ENCODE assay signal across 1 cellular context in genomic region chr16:70772493-70772892, GRCh38.
TF ChIP-seq lines count a peak whose summit lies in the region.

No MANE protein-coding gene starts in this region.

TF ChIP-seq in K562, 482 proteins besides CTCF, POLR2A, EP300 and RAD21 (continued from another document):
- peak; percentile 75 for TF ChIP-seq MEIS2 (IDR thresholded peaks at IDR 0.05; ENCODE audit: partially characterized antibody)
- no peak for TF ChIP-seq SMARCB1 (IDR thresholded peaks at IDR 0.05; ENCODE audit: insufficient read length, low read depth)
- TF ChIP-seq NKRF (IDR thresholded peaks at IDR 0.05; ENCODE audit: borderline replicate concordance): no peak
- no peak for TF ChIP-seq STAT5A (IDR thresholded peaks at IDR 0.05; ENCODE audit: borderline replicate concordance, low read length)
- no peak for TF ChIP-seq ZNF133 (CRISPR knock-in tag; IDR thresholded peaks at IDR 0.05)
- TF ChIP-seq ARID2 (IDR thresholded peaks at IDR 0.05): no peak
- TF ChIP-seq REST (CRISPR knock-in tag; IDR thresholded peaks at IDR 0.05; ENCODE audit: low read depth): no peak
- no peak for TF ChIP-seq EGR1 (conservative IDR thresholded peaks at IDR 0.05)
- TF ChIP-seq CREB3L1 (IDR thresholded peaks at IDR 0.05; ENCODE audit: borderline replicate concordance, low read depth): no peak
- no peak for TF ChIP-seq ZEB2 (IDR thresholded peaks at IDR 0.05)
- no peak for TF ChIP-seq ARID3B (CRISPR knock-in tag; IDR thresholded peaks at IDR 0.05; ENCODE audit: borderline replicate concordance)
- TF ChIP-seq PBX2 (CRISPR knock-in tag; IDR thresholded peaks at IDR 0.05; ENCODE audit: low read depth): no peak
- peak; percentile 78 for TF ChIP-seq PBX2 (tag; conservative IDR thresholded peaks at IDR 0.05; ENCODE audit: low read depth)
- no peak for TF ChIP-seq MTA1 (IDR thresholded peaks at IDR 0.05; ENCODE audit: borderline replicate concordance)
- TF ChIP-seq ATF7 (IDR thresholded peaks at IDR 0.05): no peak
- TF ChIP-seq ZNF23 (CRISPR knock-in tag; IDR thresholded peaks at IDR 0.05): no peak
- no peak for TF ChIP-seq PTBP1 (IDR thresholded peaks at IDR 0.05; ENCODE audit: low read depth, low read length)
- TF ChIP-seq ZNF3 (CRISPR knock-in tag; IDR thresholded peaks at IDR 0.05): no peak
- TF ChIP-seq NFE2 (IDR thresholded peaks at IDR 0.05; ENCODE audit: low read depth): peak; percentile 73
- TF ChIP-seq MECOM (CRISPR knock-in tag; IDR thresholded peaks at IDR 0.05): no peak
- TF ChIP-seq HOMEZ (CRISPR knock-in tag; IDR thresholded peaks at IDR 0.05): no peak
- TF ChIP-seq SRSF7 (optimal IDR thresholded peaks at IDR 0.05; ENCODE audit: low read depth, low read length): no peak
- TF ChIP-seq POLR2B (IDR thresholded peaks at IDR 0.05; ENCODE audit: low read depth, partially characterized antibody): no peak
- peak; percentile 74 for TF ChIP-seq ZNF316 (IDR thresholded peaks at IDR 0.05)
- no peak for TF ChIP-seq NUFIP1 (IDR thresholded peaks at IDR 0.05; ENCODE audit: partially characterized antibody)
- no peak for TF ChIP-seq ZNF280B (CRISPR knock-in tag; IDR thresholded peaks at IDR 0.05)
- TF ChIP-seq SP2 (IDR thresholded peaks at IDR 0.05; ENCODE audit: extremely low read depth, low read depth, low read length, poor library complexity, severe bottlenecking): no peak
- no peak for TF ChIP-seq ETS2 (tag; IDR thresholded peaks at IDR 0.05; ENCODE audit: borderline replicate concordance, poor library complexity, severe bottlenecking)
- TF ChIP-seq MAFG (tag; conservative IDR thresholded peaks at IDR 0.05): peak; percentile 72
- TF ChIP-seq C11orf30 (IDR thresholded peaks at IDR 0.05; ENCODE audit: low read depth): peak; percentile 74
- TF ChIP-seq BRCA1 (IDR thresholded peaks at IDR 0.05): no peak
- no peak for TF ChIP-seq BRCA1 (CRISPR knock-in tag; IDR thresholded peaks at IDR 0.05)
